ENCODE assay signal across 8 cellular contexts in genomic region chr11:65013692-65014145, GRCh38. TPM values are rescaled to one million over a fixed set of nuclear protein-coding genes. Genes with fewer than 3 reads are reported as not detected.
DNase-seq lines count a peak whose midpoint lies in the region; ATAC-seq, FAIRE-seq and TF ChIP-seq lines count a peak whose summit lies in the region.

No MANE protein-coding gene starts in this region.

- H3K27ac ChIP-seq in Karpas-422 (ENCODE audit: low read length), result peak overlapping the region; percentile 85
- H3K27ac ChIP-seq in heart right ventricle, result peak overlapping the region; percentile 87 to 100 (median 98)

- H3K9me2 ChIP-seq in Karpas-422 (replicated peaks; ENCODE audit: insufficient read depth, low read length), result no peaks in the 10 kb centered on the region

- H3K9ac ChIP-seq in Karpas-422 (ENCODE audit: low read length), result peak overlapping the region; percentile 95
- peak overlapping the region; percentile 89 for H3K9ac ChIP-seq in adipocyte (ENCODE audit: low read length)

- ATAC-seq in GM21825 (IDR thresholded peaks at IDR 0.05; ENCODE audit: unreplicated experiment) (peak; percentile 74), heart right ventricle (peak; percentile 93 to 96 (median 96))

- intact Hi-C loops in heart right ventricle (cut with DNase I) (loop anchor here in 8 of 10 donors (1.0 to 10.0 kb wide), 12 partner anchors 14 to 169 kb away; partner anchors contain the start of genes ZNHIT2 (in 4 of the 8), CDC42BPG (in 3 of the 8), ATG2A (in 2 of the 8) and SNX15 (in 2 of the 8)), posterior cingulate gyrus (cut with DNase I) (loop anchor here (1.0 to 5.0 kb wide), 6 partner anchors 14 to 166 kb away; partner anchors contain the start of genes CDCA5, SAC3D1, SNX15 and ZFPL1)

- peak; percentile 90 for DNase-seq in G401 (ENCODE audit: low spot score)
- DNase-seq in Karpas-422, result peak; percentile 96
- DNase-seq in SK-MEL-5 (ENCODE audit: low read depth, low spot score), result peak; percentile 82
- peak; percentile 96 for DNase-seq in adipocyte (ENCODE audit: low read depth)
- peak; percentile 94 for DNase-seq in heart right ventricle
- DNase-seq in posterior cingulate gyrus, result peak; percentile 91 to 99 (median 94)
- peak; percentile 94 for DNase-seq in urothelium cell line (ENCODE audit: low spot score)

- H3K27me3 ChIP-seq in Karpas-422 (ENCODE audit: low read length), result no peaks in the 10 kb centered on the region
- H3K27me3 ChIP-seq in adipocyte (replicated peaks; ENCODE audit: control insufficient read depth, insufficient read depth, low read length), result no peaks in the 10 kb centered on the region
- H3K27me3 ChIP-seq in heart right ventricle, result no peaks in the 10 kb centered on the region

- peaks cover 18% of the 10 kb centered on the region for H3K79me2 ChIP-seq in Karpas-422 (ENCODE audit: low read length)

- H3K4me3 ChIP-seq in Karpas-422 (ENCODE audit: low read length) (peak overlapping the region; percentile 75), adipocyte (ENCODE audit: low read length) (peak overlapping the region; percentile 86), heart right ventricle (peak overlapping the region; percentile 57 to 92 (median 76))

- peaks cover 13% of the 10 kb centered on the region; the same call in 1 of the 2 replicates for H3K36me3 ChIP-seq in Karpas-422 (ENCODE audit: insufficient read depth, low read length)
- no peaks in the 10 kb centered on the region for H3K36me3 ChIP-seq in adipocyte (ENCODE audit: control insufficient read depth, insufficient read depth, low read length, severe bottlenecking)
- H3K36me3 ChIP-seq in heart right ventricle, result peaks cover 0 to 14% (median 6%) of the 10 kb centered on the region in 9 donors

- 0 to 1% methylated on average over 37 of the region's 37 CpGs for WGBS in heart right ventricle, 2 donors

- H3K9me3 ChIP-seq in Karpas-422 (ENCODE audit: low read length), result no peaks in the 10 kb centered on the region
- no peaks in the 10 kb centered on the region for H3K9me3 ChIP-seq in adipocyte (ENCODE audit: control insufficient read depth, low read length)
- no peaks in the 10 kb centered on the region for H3K9me3 ChIP-seq in heart right ventricle

- H2AFZ ChIP-seq in Karpas-422 (ENCODE audit: low read length), result peak overlapping the region; percentile 93

- H3K4me1 ChIP-seq in Karpas-422 (ENCODE audit: low read length) (peaks cover 17% of the 10 kb centered on the region), adipocyte (ENCODE audit: control insufficient read depth, insufficient read depth, low read length) (peaks cover 10% of the 10 kb centered on the region), heart right ventricle (peaks cover 11 to 34% (median 20%) of the 10 kb centered on the region in 9 donors)

- no peaks in the 10 kb centered on the region for H4K20me1 ChIP-seq in Karpas-422 (ENCODE audit: insufficient read depth, low read depth, low read length)

- peak overlapping the region; percentile 94 for H3K4me2 ChIP-seq in Karpas-422 (ENCODE audit: low read depth, low read length, poor library complexity, severe bottlenecking)

- peak; percentile 23 for FAIRE-seq in urothelium cell line (lab: Jason Lieb, UNC)

- in situ Hi-C loops in G401 (cut with HindIII; ENCODE audit: low sequenced_read_pairs) (no loop called here), SK-MEL-5 (cut with HindIII; ENCODE audit: low pct_unique_long_range_greater_than_20kb, low sequenced_read_pairs) (no loop called here)

- TF ChIP-seq CTCF in heart right ventricle (IDR thresholded peaks at IDR 0.05), result peak in 2 of 9 donors; percentile 61 to 63

RNA-seq across cellular contexts. Expression of gene ARL2, which starts 0.2 kb away (rescaled TPM):
- total RNA-seq in G401 (2014; rRNA removed; shearing (Covaris generic)), result 175 and 216 TPM in 2 replicates
- total RNA-seq in Karpas-422 (2014; rRNA removed; shearing (Covaris generic); ENCODE audit: low replicate concordance), result 28.9 and 44.4 TPM in 2 replicates
- total RNA-seq in SK-MEL-5 (2014; rRNA removed; shearing (Covaris generic)), result 88.5 and 88.6 TPM in 2 replicates
- polyA plus RNA-seq in SK-MEL-5 (2015; cell fraction: cytosol; rRNA removed), result 92.0 and 133 TPM in 2 replicates
- 11.9 and 28.2 TPM in 2 replicates for polyA plus RNA-seq in SK-MEL-5 (2015; cell fraction: nucleus; rRNA removed)
- 100 to 1,000 TPM in 9 of 10 donors, 10 to 100 TPM in 1; 92.6 to 144 (median 117) TPM for total RNA-seq in heart right ventricle
- 100 to 1,000 TPM; 115 to 157 TPM for polyA plus RNA-seq in heart right ventricle

RNA-seq across cellular contexts. Expression of gene SNX15, which starts 13.5 kb away (rescaled TPM):
- 10.1 and 12.8 TPM in 2 replicates for total RNA-seq in G401 (2014; rRNA removed; shearing (Covaris generic))
- 14.2 and 17.6 TPM in 2 replicates for total RNA-seq in Karpas-422 (2014; rRNA removed; shearing (Covaris generic); ENCODE audit: low replicate concordance)
- total RNA-seq in SK-MEL-5 (2014; rRNA removed; shearing (Covaris generic)), result 6.2 and 7.4 TPM in 2 replicates
- 7.3 and 16.0 TPM in 2 replicates for polyA plus RNA-seq in SK-MEL-5 (2015; cell fraction: cytosol; rRNA removed)
- polyA plus RNA-seq in SK-MEL-5 (2015; cell fraction: nucleus; rRNA removed), result 3.3 and 4.9 TPM in 2 replicates
- 10 to 100 TPM; 11.4 to 21.8 (median 15.2) TPM for total RNA-seq in heart right ventricle
- polyA plus RNA-seq in heart right ventricle, result 10 to 100 TPM; 14.7 to 23.2 TPM

RNA-seq across cellular contexts. Expression of gene BATF2, which starts 16.9 kb away (rescaled TPM):
- 0.37 and 4.1 TPM in 2 replicates for total RNA-seq in G401 (2014; rRNA removed; shearing (Covaris generic))
- total RNA-seq in Karpas-422 (2014; rRNA removed; shearing (Covaris generic); ENCODE audit: low replicate concordance), result 0.18 and 1.1 TPM in 2 replicates
- total RNA-seq in SK-MEL-5 (2014; rRNA removed; shearing (Covaris generic)), result 0.43 and 0.45 TPM in 2 replicates
- polyA plus RNA-seq in SK-MEL-5 (2015; cell fraction: cytosol; rRNA removed), result 1.1 TPM in 2 replicates
- polyA plus RNA-seq in SK-MEL-5 (2015; cell fraction: nucleus; rRNA removed), result 0.85 and 16.9 TPM in 2 replicates
- total RNA-seq in heart right ventricle, result 10 to 100 TPM in 1 of 10 donors, 1 to 10 TPM in 8, under 1 TPM in 1; 0.66 to 31.8 (median 1.7) TPM
- 1 to 10 TPM; 2.1 to 2.9 TPM for polyA plus RNA-seq in heart right ventricle

RNA-seq across cellular contexts. Expression of gene SAC3D1, which starts 27.3 kb away (rescaled TPM):
- 52.3 and 52.9 TPM in 2 replicates for total RNA-seq in G401 (2014; rRNA removed; shearing (Covaris generic))
- 1.9 and 11.9 TPM in 2 replicates for total RNA-seq in Karpas-422 (2014; rRNA removed; shearing (Covaris generic); ENCODE audit: low replicate concordance)
- 4.7 and 4.8 TPM in 2 replicates for total RNA-seq in SK-MEL-5 (2014; rRNA removed; shearing (Covaris generic))
- polyA plus RNA-seq in SK-MEL-5 (2015; cell fraction: cytosol; rRNA removed), result 18.4 and 23.1 TPM in 2 replicates
- 1.1 and 6.3 TPM in 2 replicates for polyA plus RNA-seq in SK-MEL-5 (2015; cell fraction: nucleus; rRNA removed)
- total RNA-seq in heart right ventricle, result 1 to 10 TPM; 3.8 to 9.3 (median 4.8) TPM
- 10 to 100 TPM in 1 of 2 donors, 1 to 10 TPM in 1; 4.7 to 17.3 TPM for polyA plus RNA-seq in heart right ventricle

RNA-seq across cellular contexts. Expression of gene MAJIN, which starts 41.8 kb away (rescaled TPM):
- not detected in 2 replicates for total RNA-seq in G401 (2014; rRNA removed; shearing (Covaris generic))
- not detected in 2 replicates for total RNA-seq in Karpas-422 (2014; rRNA removed; shearing (Covaris generic); ENCODE audit: low replicate concordance)
- not detected in 2 replicates for total RNA-seq in SK-MEL-5 (2014; rRNA removed; shearing (Covaris generic))
- polyA plus RNA-seq in SK-MEL-5 (2015; cell fraction: cytosol; rRNA removed), result not detected in 2 replicates
- polyA plus RNA-seq in SK-MEL-5 (2015; cell fraction: nucleus; rRNA removed), result not detected in 2 replicates
- not detected for total RNA-seq in heart right ventricle
- polyA plus RNA-seq in heart right ventricle, result not detected

Comparison
In these comparisons a context has a peak if more than half of its experiments do, and no peak if none do; other contexts are left out.
1. Peak in every context shown above with its lines: DNase-seq, ATAC-seq, H3K4me3 ChIP-seq and H3K27ac ChIP-seq.